ENCODE assay signal across 9 cellular contexts in genomic region chr3:30659270-30660127, GRCh38. TPM values are rescaled to one million over a fixed set of nuclear protein-coding genes. Genes with fewer than 3 reads are reported as not detected.
DNase-seq lines count a peak whose midpoint lies in the region; ATAC-seq, FAIRE-seq and TF ChIP-seq lines count a peak whose summit lies in the region.
"Had no signal": no experiment of that assay in that cellular context is flagged by ENCODE, and none has a peak within 500 bp of the region (broad histone marks: within the 10 kb centered on the region; RNA-seq: fewer than 3 reads in every experiment).

No MANE protein-coding gene starts in this region.

- peaks cover 12 to 33% of the 10 kb centered on the region in 2 donors for H3K36me3 ChIP-seq in kidney (ENCODE audit: control insufficient read depth in 1 of 2, insufficient read depth in 2 of 2, low read length in 2 of 2)
- H3K36me3 ChIP-seq in thymus (ENCODE audit: control insufficient read depth, insufficient read depth) = peaks cover 17% of the 10 kb centered on the region
- H3K36me3 ChIP-seq: cardiac muscle cell had no signal

- DNase-seq in activated naive CD4-positive, alpha-beta T cell treated with anti-CD3 and anti-CD28 coated beads, Interleukin-2, amount 10 ng/mL, durations not matched to agents 7 days and 5 days = no peak
- no peak for DNase-seq in activated naive CD4-positive, alpha-beta T cell treated with Interleukin-2 at 50 U/mL for 16 hours
- peak; percentile 89 for DNase-seq in amniotic epithelial cell (ENCODE audit: low read depth)
- DNase-seq in kidney = no peak
- DNase-seq in DMS79 treated with DMSO at 0.1 percent for 48 hours (lab: John Stamatoyannopoulos, UW) = no peak

- H3K9ac ChIP-seq in kidney (ENCODE audit: low read length in 2 of 2) = no peak overlapping the region

- H3K9me3 Mint-ChIP-seq in activated naive CD4-positive, alpha-beta T cell treated with anti-CD3 and anti-CD28 coated beads, Interleukin-2, amount 10 ng/mL, durations not matched to agents 7 days and 5 days = no peaks in the 10 kb centered on the region

- H3K4me3 ChIP-seq in kidney (ENCODE audit: low read length in 2 of 2) (no peak overlapping the region), thymus (ENCODE audit: low read length) (no peak overlapping the region)
- H3K4me3 ChIP-seq: cardiac muscle cell had no signal

- peaks cover 97% of the 10 kb centered on the region for H3K4me1 Mint-ChIP-seq in activated naive CD4-positive, alpha-beta T cell treated with anti-CD3 and anti-CD28 coated beads, Interleukin-2, amount 10 ng/mL, durations not matched to agents 7 days and 5 days

- peaks cover 86% of the 10 kb centered on the region for H3K36me3 Mint-ChIP-seq in activated naive CD4-positive, alpha-beta T cell treated with anti-CD3 and anti-CD28 coated beads, Interleukin-2, amount 10 ng/mL, durations not matched to agents 7 days and 5 days

- peaks cover 14 to 42% of the 10 kb centered on the region in 2 donors for H3K4me1 ChIP-seq in kidney (ENCODE audit: control insufficient read depth in 1 of 2, insufficient read depth in 1 of 2, low read depth in 1 of 2, low read length in 2 of 2)
- peaks cover 44% of the 10 kb centered on the region for H3K4me1 ChIP-seq in thymus (ENCODE audit: control insufficient read depth, insufficient read depth, low read length)

- no peak for TF ChIP-seq CTCF in kidney (IDR thresholded peaks at IDR 0.05; ENCODE audit: borderline replicate concordance, extremely low read depth, insufficient read depth)

- H3K9me3 ChIP-seq in kidney (ENCODE audit: control insufficient read depth in 1 of 2, low read length in 2 of 2) (no peaks in the 10 kb centered on the region), thymus (ENCODE audit: control insufficient read depth) (no peaks in the 10 kb centered on the region)

- intact Hi-C loops in kidney (cut with DNase I) = no loop called here

- no peaks in the 10 kb centered on the region for H3K27me3 Mint-ChIP-seq in activated naive CD4-positive, alpha-beta T cell treated with anti-CD3 and anti-CD28 coated beads, Interleukin-2, amount 10 ng/mL, durations not matched to agents 7 days and 5 days

- H3K27ac Mint-ChIP-seq in activated naive CD4-positive, alpha-beta T cell treated with anti-CD3 and anti-CD28 coated beads, Interleukin-2, amount 10 ng/mL, durations not matched to agents 7 days and 5 days = peak overlapping the region; percentile 98

- CTCF ChIA-PET in activated naive CD4-positive, alpha-beta T cell treated with anti-CD3 and anti-CD28 coated beads, Interleukin-2, amount 10 ng/mL, durations not matched to agents 7 days and 5 days (lab: Charles Lee) = interaction anchor here (0.9 to 2.1 kb wide), 10 partner anchors 16 to 617 kb away, joined by 3 to 7 read pairs (median 4); partner anchors contain the start of gene TGFBR2

- FAIRE-seq in kidney (lab: Jason Lieb, UNC) = no peak

- H3K27ac ChIP-seq in kidney (ENCODE audit: low read depth in 2 of 2, low read length in 2 of 2) = peak overlapping the region; percentile 26 to 67
- peak overlapping the region; percentile 93 for H3K27ac ChIP-seq in thymus (ENCODE audit: low read depth)
- H3K27ac ChIP-seq: cardiac muscle cell had no signal

- ATAC-seq in GM19455 (IDR thresholded peaks at IDR 0.05; ENCODE audit: unreplicated experiment) (no peak), GM21360 (IDR thresholded peaks at IDR 0.05; ENCODE audit: unreplicated experiment) (no peak)

- H3K27me3 ChIP-seq in thymus (ENCODE audit: control insufficient read depth, insufficient read depth) = no peaks in the 10 kb centered on the region
- H3K27me3 ChIP-seq: cardiac muscle cell had no signal

- WGBS in thymus = 91% methylated on average over 7 of the region's 7 CpGs

- peak overlapping the region; percentile 54 for H3K4me3 Mint-ChIP-seq in activated naive CD4-positive, alpha-beta T cell treated with anti-CD3 and anti-CD28 coated beads, Interleukin-2, amount 10 ng/mL, durations not matched to agents 7 days and 5 days

RNA-seq across cellular contexts. Expression of gene TGFBR2, which starts 53.1 kb away (rescaled TPM):
- total RNA-seq in kidney = 243 TPM
- polyA plus RNA-seq in kidney (ENCODE audit: insufficient read depth, low read depth, low replicate concordance) (81.8 TPM), thymus (51.3 TPM)
